8 cellular contexts compared by ENCODE assay signal in the genomic region with DNA sequence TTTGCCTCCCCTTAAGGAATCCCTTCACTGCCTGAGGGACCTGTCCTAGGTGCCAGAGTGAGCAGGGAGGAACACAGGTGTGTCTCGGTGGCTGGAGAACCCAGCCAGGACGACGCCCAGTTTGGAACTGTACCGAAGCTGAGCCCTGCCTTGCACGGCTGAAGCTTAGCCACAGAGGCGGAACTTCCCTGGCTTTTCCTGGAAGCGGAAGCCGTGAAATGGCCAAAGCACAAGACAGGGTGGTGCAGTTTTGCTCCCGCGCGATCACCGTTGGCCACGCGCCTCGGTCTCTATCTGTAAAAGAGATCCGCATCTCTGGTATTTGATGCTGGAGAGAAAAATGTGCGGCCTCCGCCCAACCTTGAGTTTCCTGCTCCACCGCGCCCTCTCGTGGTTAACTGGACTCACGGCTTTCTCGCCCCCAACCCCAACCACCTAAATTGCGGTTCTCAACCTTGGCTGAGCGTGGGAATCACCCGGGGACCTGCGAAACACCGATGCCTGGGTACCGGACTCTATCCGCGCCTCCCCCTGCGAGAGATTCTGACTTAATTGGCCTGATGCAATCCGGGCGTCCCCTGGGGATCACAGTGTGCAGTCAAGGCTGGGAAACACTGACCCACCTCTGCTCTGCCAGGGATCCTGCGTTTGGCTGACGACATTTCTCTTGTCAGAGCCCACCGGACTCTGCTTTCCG.
DNase-seq lines count a peak whose midpoint lies in the region; ATAC-seq and TF ChIP-seq lines count a peak whose summit lies in the region.

No MANE protein-coding gene starts in this region.

- H3K4me1 Mint-ChIP-seq in activated naive CD4-positive, alpha-beta T cell treated with anti-CD3 and anti-CD28 coated beads, Interleukin-2, amount 10 ng/mL, durations not matched to agents 7 days and 5 days: peaks cover 38% of the 10 kb centered on the region

- no peaks in the 10 kb centered on the region for H3K27me3 ChIP-seq in subcutaneous abdominal adipose tissue (ENCODE audit: control insufficient read depth in 5 of 5, insufficient read depth in 4 of 5, low read length in 5 of 5)

- TF ChIP-seq CTCF in LNCAP (IDR thresholded peaks at IDR 0.05): peak; percentile 89

- H3K36me3 Mint-ChIP-seq in activated naive CD4-positive, alpha-beta T cell treated with anti-CD3 and anti-CD28 coated beads, Interleukin-2, amount 10 ng/mL, durations not matched to agents 7 days and 5 days: peaks cover 2% of the 10 kb centered on the region

- H3K4me3 ChIP-seq in subcutaneous abdominal adipose tissue (ENCODE audit: low read depth in 1 of 5, low read length in 5 of 5): peak overlapping the region; percentile 51 to 66 (median 57)

- H3K4me3 Mint-ChIP-seq in activated naive CD4-positive, alpha-beta T cell treated with anti-CD3 and anti-CD28 coated beads, Interleukin-2, amount 10 ng/mL, durations not matched to agents 7 days and 5 days: peak overlapping the region; percentile 31

- peak overlapping the region in 4 of 5 donors; percentile 41 to 81 (median 61) for H3K9ac ChIP-seq in subcutaneous abdominal adipose tissue (ENCODE audit: low read length in 5 of 5)

- H3K27ac ChIP-seq in subcutaneous abdominal adipose tissue (ENCODE audit: low read depth, low read length): peak overlapping the region; percentile 98

- peaks cover 11 to 44% (median 36%) of the 10 kb centered on the region in 5 donors for H3K4me1 ChIP-seq in subcutaneous abdominal adipose tissue (ENCODE audit: control insufficient read depth in 5 of 5, insufficient read depth in 5 of 5, low read length in 5 of 5)

- H3K36me3 ChIP-seq in subcutaneous abdominal adipose tissue (ENCODE audit: control insufficient read depth in 5 of 5, insufficient read depth in 5 of 5, low read length in 5 of 5): no peaks in the 10 kb centered on the region

- peak overlapping the region; percentile 19 for H3K27ac Mint-ChIP-seq in activated naive CD4-positive, alpha-beta T cell treated with anti-CD3 and anti-CD28 coated beads, Interleukin-2, amount 10 ng/mL, durations not matched to agents 7 days and 5 days

- H3K9me3 Mint-ChIP-seq in activated naive CD4-positive, alpha-beta T cell treated with anti-CD3 and anti-CD28 coated beads, Interleukin-2, amount 10 ng/mL, durations not matched to agents 7 days and 5 days: no peaks in the 10 kb centered on the region

- CTCF ChIA-PET in activated naive CD4-positive, alpha-beta T cell treated with anti-CD3 and anti-CD28 coated beads, Interleukin-2, amount 10 ng/mL, durations not matched to agents 7 days and 5 days (lab: Charles Lee): interaction anchor here (0.6 to 8.0 kb wide), 3 partner anchors 10 to 113 kb away, joined by 3 to 66 read pairs (median 3); no protein-coding TSS in a partner anchor

- H3K27me3 Mint-ChIP-seq in activated naive CD4-positive, alpha-beta T cell treated with anti-CD3 and anti-CD28 coated beads, Interleukin-2, amount 10 ng/mL, durations not matched to agents 7 days and 5 days: peaks cover 45% of the 10 kb centered on the region

- ATAC-seq in GM19395 (IDR thresholded peaks at IDR 0.05; ENCODE audit: unreplicated experiment): peak; percentile 66

- no peaks in the 10 kb centered on the region for H3K9me3 ChIP-seq in subcutaneous abdominal adipose tissue (ENCODE audit: control insufficient read depth in 5 of 5, low read length in 5 of 5)

- DNase-seq in AG20443 (ENCODE audit: low spot score) (peak; percentile 76), SK-N-DZ (ENCODE audit: low spot score) (peak; percentile 79), glomerular endothelial cell (ENCODE audit: extremely low read depth, low read depth, low spot score) (peak; percentile 29), occipital lobe (lab: John Stamatoyannopoulos, UW) (peak; percentile 36)
- DNase-seq in activated naive CD4-positive, alpha-beta T cell treated with anti-CD3 and anti-CD28 coated beads, Interleukin-2, amount 10 ng/mL, durations not matched to agents 7 days and 5 days: peak; percentile 90

Comparison
In these comparisons a context has a peak if more than half of its experiments do, and no peak if none do; other contexts are left out.
1. Peak in every context shown above with its lines: DNase-seq, ATAC-seq, H3K4me3 ChIP-seq and H3K27ac ChIP-seq.
2. DNase-seq: peak in every context shown above with its lines; median percentile 90 in activated naive CD4-positive, alpha-beta T cell treated with anti-CD3 and anti-CD28 coated beads, Interleukin-2, amount 10 ng/mL, durations not matched to agents 7 days and 5 days; 79 in SK-N-DZ; 76 in AG20443; 36 in occipital lobe; 29 in glomerular endothelial cell.